In the genomic region with DNA sequence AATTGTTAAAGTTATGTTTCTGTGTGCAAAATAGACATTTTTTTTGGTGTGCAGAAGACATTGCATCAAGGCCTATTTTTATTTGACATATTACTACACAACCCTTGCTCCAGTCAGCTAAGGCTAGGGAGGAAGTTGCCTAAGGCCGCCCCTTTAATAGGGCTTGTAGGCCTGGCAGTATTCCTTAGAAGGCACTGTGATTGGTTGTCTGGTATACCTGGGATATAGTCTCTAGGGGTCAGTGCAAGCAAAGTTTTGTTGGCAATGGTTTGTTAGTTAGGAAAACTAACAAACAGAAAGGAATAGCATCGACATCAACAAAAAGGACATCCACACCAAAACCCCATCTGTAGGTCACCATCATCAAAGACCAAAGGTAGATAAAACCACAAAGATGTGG, we compare ENCODE assay signal across 12 cellular contexts. TPM values are rescaled to one million over a fixed set of nuclear protein-coding genes. Genes with fewer than 3 reads are reported as not detected.
A peak's percentile ranks its signal among the peaks of the same experiment; 100 is the strongest.
DNase-seq lines count a peak whose midpoint lies in the region; ATAC-seq and TF ChIP-seq lines count a peak whose summit lies in the region.
"Had no signal": no experiment of that assay in that cellular context is flagged by ENCODE, and none has a peak within 500 bp of the region (broad histone marks: within the 10 kb centered on the region; RNA-seq: fewer than 3 reads in every experiment).

No MANE protein-coding gene starts in this region.

- no peak overlapping the region for H3K27ac Mint-ChIP-seq in activated T-helper 17 cell treated with anti-CD3 and anti-CD28 coated beads, Interleukin-2, amount 50 U/mL, for 72 hours

- H3K4me2 ChIP-seq in OCI-LY3 (ENCODE audit: low read length), result no peak overlapping the region

- H3K36me3 ChIP-seq in OCI-LY3 (replicated peaks; ENCODE audit: low read depth, low read length), result no peaks in the 10 kb centered on the region
- H3K36me3 ChIP-seq: colonic mucosa, HAP-1 had no signal

- no peaks in the 10 kb centered on the region for H3K9me3 ChIP-seq in OCI-LY3 (ENCODE audit: insufficient read depth, low read length)
- H3K9me3 ChIP-seq: colonic mucosa, HAP-1 had no signal

- no peak overlapping the region for H3K9ac ChIP-seq in OCI-LY3 (ENCODE audit: low read length)

- DNase-seq in DMS53 (lab: John Stamatoyannopoulos, UW) (peak; percentile 38), DMS53 treated with DMSO at 0.1 percent for 48 hours (lab: John Stamatoyannopoulos, UW; ENCODE audit: unreplicated experiment) (no peak), epithelial cell of proximal tubule (ENCODE audit: low read depth) (no peak), skeletal muscle cell (ENCODE audit: low read depth) (peak; percentile 3), DMS 273 (lab: John Stamatoyannopoulos, UW; ENCODE audit: unreplicated experiment) (no peak)
- DNase-seq: 8988T, colonic mucosa had no signal

- no peaks in the 10 kb centered on the region for H3K9me3 Mint-ChIP-seq in activated T-helper 17 cell treated with anti-CD3 and anti-CD28 coated beads, Interleukin-2, amount 50 U/mL, for 72 hours

- no peaks in the 10 kb centered on the region for H3K36me3 Mint-ChIP-seq in activated T-helper 17 cell treated with anti-CD3 and anti-CD28 coated beads, Interleukin-2, amount 50 U/mL, for 72 hours (ENCODE audit: low read depth)

- H2AFZ ChIP-seq in OCI-LY3 (ENCODE audit: low read depth, low read length), result no peak overlapping the region

- no peaks in the 10 kb centered on the region for H3K27me3 Mint-ChIP-seq in activated T-helper 17 cell treated with anti-CD3 and anti-CD28 coated beads, Interleukin-2, amount 50 U/mL, for 72 hours

- no peaks in the 10 kb centered on the region for H3K27me3 ChIP-seq in OCI-LY3 (ENCODE audit: low read depth, low read length)
- H3K27me3 ChIP-seq: colonic mucosa had no signal

- H3K4me3 Mint-ChIP-seq in activated T-helper 17 cell treated with anti-CD3 and anti-CD28 coated beads, Interleukin-2, amount 50 U/mL, for 72 hours, result no peak overlapping the region

- no peaks in the 10 kb centered on the region for H3K4me1 ChIP-seq in OCI-LY3 (ENCODE audit: low read length)
- H3K4me1 ChIP-seq: colonic mucosa, HAP-1 had no signal

- H3K4me1 Mint-ChIP-seq in activated T-helper 17 cell treated with anti-CD3 and anti-CD28 coated beads, Interleukin-2, amount 50 U/mL, for 72 hours, result no peaks in the 10 kb centered on the region

- H3K27ac ChIP-seq in OCI-LY3 (ENCODE audit: low read length), result no peak overlapping the region
- H3K27ac ChIP-seq: colonic mucosa, skin epidermis had no signal

- ATAC-seq in GM21619 (IDR thresholded peaks at IDR 0.05; ENCODE audit: unreplicated experiment), result no peak
- ATAC-seq in activated T-helper 17 cell treated with anti-CD3 and anti-CD28 coated beads, Interleukin-2, amount 50 U/mL, for 72 hours (replicated peaks), result no peak

- no peaks in the 10 kb centered on the region for H3K79me2 ChIP-seq in OCI-LY3 (ENCODE audit: low read length)

- no peaks in the 10 kb centered on the region for H4K20me1 ChIP-seq in OCI-LY3 (ENCODE audit: insufficient read depth, low read length)

- TF ChIP-seq CTCF in OCI-LY3 (IDR thresholded peaks at IDR 0.05; ENCODE audit: low read depth, low read length) (peak; percentile 25), epithelial cell of proximal tubule (conservative IDR thresholded peaks at IDR 0.05; ENCODE audit: low read depth, low read length) (peak; percentile 39)

- H3K4me3 ChIP-seq in OCI-LY3 (ENCODE audit: low read length) (no peak overlapping the region), epithelial cell of proximal tubule (ENCODE audit: low read depth, low read length) (no peak overlapping the region), skeletal muscle cell (ENCODE audit: low read depth, low read length) (no peak overlapping the region)
- H3K4me3 ChIP-seq: colonic mucosa, HAP-1, skin epidermis had no signal

RNA-seq across cellular contexts. Expression of gene CCDC15, which starts 16.9 kb away (rescaled TPM):
- total RNA-seq in epithelial cell of proximal tubule, result 3.3 and 3.4 TPM in 2 replicates
- 1 to 10 TPM; 5.5 to 8.7 TPM for total RNA-seq in activated T-helper 17 cell treated with anti-CD3 and anti-CD28 coated beads, Interleukin-2, amount 50 U/mL, for 72 hours

RNA-seq across cellular contexts. Expression of gene HEPACAM, which starts 35.1 kb away (rescaled TPM):
- under 0.01 TPM in 1 of 2 replicates, not detected in the other for total RNA-seq in epithelial cell of proximal tubule
- not detected for total RNA-seq in activated T-helper 17 cell treated with anti-CD3 and anti-CD28 coated beads, Interleukin-2, amount 50 U/mL, for 72 hours

RNA-seq across cellular contexts. Expression of gene HEPN1, which starts 51.9 kb away (rescaled TPM):
- total RNA-seq in epithelial cell of proximal tubule, result not detected in 2 replicates
- not detected for total RNA-seq in activated T-helper 17 cell treated with anti-CD3 and anti-CD28 coated beads, Interleukin-2, amount 50 U/mL, for 72 hours
- total RNA-seq: colonic mucosa had no signal

Comparison
In these comparisons a context has a peak if more than half of its experiments do, and no peak if none do; other contexts are left out.
1. DNase-seq: peak in DMS53 (single experiment) and skeletal muscle cell (single experiment); none in DMS53 treated with DMSO at 0.1 percent for 48 hours (single experiment), epithelial cell of proximal tubule (single experiment) and DMS 273 (single experiment).